In the genomic region with DNA sequence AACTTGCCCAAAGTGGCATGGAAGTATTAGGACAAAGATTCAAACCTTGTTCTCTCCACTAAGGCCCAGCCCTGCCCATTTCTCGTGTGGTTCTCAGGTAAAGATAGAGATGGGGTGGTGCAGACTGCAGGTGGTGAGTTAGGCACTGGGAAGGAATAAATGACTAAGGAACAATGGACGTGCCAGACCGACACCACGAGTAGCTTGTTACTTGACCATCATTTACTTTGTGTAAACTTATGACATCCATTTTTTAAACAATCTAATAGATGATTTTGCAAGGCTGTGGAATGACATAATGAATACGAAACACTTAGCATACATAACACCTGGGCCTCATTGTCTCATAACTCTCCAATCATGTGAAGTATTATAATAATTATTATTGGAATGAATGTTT, we compare ENCODE assay signal across 13 cellular contexts.
DNase-seq lines count a peak whose midpoint lies in the region; ATAC-seq and TF ChIP-seq lines count a peak whose summit lies in the region.
"Had no signal": no experiment of that assay in that cellular context is flagged by ENCODE, and none has a peak within 500 bp of the region (broad histone marks: within the 10 kb centered on the region; RNA-seq: fewer than 3 reads in every experiment).

No MANE protein-coding gene starts in this region.

- H2AFZ ChIP-seq in OCI-LY3 (ENCODE audit: low read depth, low read length): no peak overlapping the region
- no peak overlapping the region for H2AFZ ChIP-seq in neural progenitor cell (replicated peaks)

- H3K4me3 Mint-ChIP-seq in neural progenitor cell: no peak overlapping the region
- no peak overlapping the region for H3K4me3 Mint-ChIP-seq in activated CD4-positive, alpha-beta T cell treated with anti-CD3 and anti-CD28 coated beads, Interleukin-2, amount 10 ng/mL, durations not matched to agents 7 days and 5 days
- no peak overlapping the region for H3K4me3 Mint-ChIP-seq in T-cell
- H3K4me3 Mint-ChIP-seq: CD8-positive, alpha-beta memory T cell; HFFc6 had no signal

- no peak for ATAC-seq in T-cell (replicated peaks in 1 of 4)
- ATAC-seq in SK-N-SH treated with all-trans-retinoic acid at 6 μM for 48 hours: no peak
- ATAC-seq: A549 had no signal

- H3K9ac ChIP-seq in OCI-LY3 (ENCODE audit: low read length): no peak overlapping the region
- no peak overlapping the region for H3K9ac ChIP-seq in neural progenitor cell

- H3K9me3 Mint-ChIP-seq in neural progenitor cell: no peaks in the 10 kb centered on the region
- H3K9me3 Mint-ChIP-seq in activated CD4-positive, alpha-beta T cell treated with anti-CD3 and anti-CD28 coated beads, Interleukin-2, amount 10 ng/mL, durations not matched to agents 7 days and 5 days: no peaks in the 10 kb centered on the region
- no peaks in the 10 kb centered on the region for H3K9me3 Mint-ChIP-seq in T-cell
- H3K9me3 Mint-ChIP-seq: CD8-positive, alpha-beta memory T cell; HFFc6 had no signal

- CTCF ChIA-PET in activated CD4-positive, alpha-beta T cell treated with anti-CD3 and anti-CD28 coated beads, Interleukin-2, amount 10 ng/mL, durations not matched to agents 7 days and 5 days (lab: Charles Lee): no interaction called here
- CTCF ChIA-PET in T-cell (lab: Charles Lee): no interaction called here

- TF ChIP-seq EP300 in esophagus muscularis mucosa (IDR thresholded peaks at IDR 0.05): peak; percentile 59

- H3K36me3 Mint-ChIP-seq in neural progenitor cell (no peaks in the 10 kb centered on the region), T-cell (no peaks in the 10 kb centered on the region)
- no peaks in the 10 kb centered on the region for H3K36me3 Mint-ChIP-seq in activated CD4-positive, alpha-beta T cell treated with anti-CD3 and anti-CD28 coated beads, Interleukin-2, amount 10 ng/mL, durations not matched to agents 7 days and 5 days (ENCODE audit: low read depth)
- H3K36me3 Mint-ChIP-seq: CD8-positive, alpha-beta memory T cell had no signal

- H3K4me3 ChIP-seq in OCI-LY3 (ENCODE audit: low read length): no peak overlapping the region
- H3K4me3 ChIP-seq in esophagus muscularis mucosa: no peak overlapping the region
- H3K4me3 ChIP-seq in neural progenitor cell: no peak overlapping the region
- H3K4me3 ChIP-seq: A549 had no signal

- H4K20me1 ChIP-seq in OCI-LY3 (ENCODE audit: insufficient read depth, low read length) (no peaks in the 10 kb centered on the region), neural progenitor cell (ENCODE audit: low read depth) (peaks cover 20% of the 10 kb centered on the region)

- TF ChIP-seq CTCF in OCI-LY3 (IDR thresholded peaks at IDR 0.05; ENCODE audit: low read depth, low read length) (no peak), esophagus muscularis mucosa (IDR thresholded peaks at IDR 0.05) (no peak), neural progenitor cell (IDR thresholded peaks at IDR 0.05) (no peak)

- H3K27ac ChIP-seq in OCI-LY3 (ENCODE audit: low read length) (no peak overlapping the region), esophagus muscularis mucosa (replicated peaks in 1 of 4) (peak overlapping the region; percentile 80 to 87 (median 84)), neural progenitor cell (no peak overlapping the region), temporal lobe (ENCODE audit: low read depth, low read length) (peak overlapping the region; percentile 30)
- H3K27ac ChIP-seq: A549 had no signal

- H3K4me2 ChIP-seq in OCI-LY3 (ENCODE audit: low read length) (peak overlapping the region; percentile 49), neural progenitor cell (peak overlapping the region; percentile 62)
- H3K4me2 ChIP-seq: A549 had no signal

- intact Hi-C loops in esophagus muscularis mucosa (cut with DNase I): loop anchor here (5.0 kb wide), 1 partner anchor 137 kb away; a partner anchor contains a TSS

- H3K4me1 Mint-ChIP-seq in neural progenitor cell (peaks cover 38% of the 10 kb centered on the region), T-cell (no peaks in the 10 kb centered on the region)
- no peaks in the 10 kb centered on the region for H3K4me1 Mint-ChIP-seq in activated CD4-positive, alpha-beta T cell treated with anti-CD3 and anti-CD28 coated beads, Interleukin-2, amount 10 ng/mL, durations not matched to agents 7 days and 5 days
- H3K4me1 Mint-ChIP-seq: CD8-positive, alpha-beta memory T cell had no signal

- H3K9me3 ChIP-seq in OCI-LY3 (ENCODE audit: insufficient read depth, low read length) (no peaks in the 10 kb centered on the region), esophagus muscularis mucosa (no peaks in the 10 kb centered on the region), neural progenitor cell (ENCODE audit: low read depth) (no peaks in the 10 kb centered on the region)
- H3K9me3 ChIP-seq: A549, Caco-2 had no signal

- H3K36me3 ChIP-seq in OCI-LY3 (replicated peaks; ENCODE audit: low read depth, low read length) (no peaks in the 10 kb centered on the region), esophagus muscularis mucosa (no peaks in the 10 kb centered on the region), neural progenitor cell (no peaks in the 10 kb centered on the region)

- DNase-seq in esophagus muscularis mucosa (ENCODE audit: extremely low spot score): no peak
- DNase-seq in neural progenitor cell (ENCODE audit: low spot score): no peak
- no peak for DNase-seq in activated CD4-positive, alpha-beta T cell treated with anti-CD3 and anti-CD28 coated beads, Interleukin-2, amount 10 ng/mL, durations not matched to agents 7 days and 5 days
- no peak for DNase-seq in T-cell
- DNase-seq: Caco-2; CD8-positive, alpha-beta memory T cell; DND-41; HCEC 1CT; HFFc6 had no signal

- no peaks in the 10 kb centered on the region for H3K79me2 ChIP-seq in OCI-LY3 (ENCODE audit: low read length)
- H3K79me2 ChIP-seq in neural progenitor cell (ENCODE audit: low read depth): no peaks in the 10 kb centered on the region

- no peaks in the 10 kb centered on the region for H3K27me3 ChIP-seq in OCI-LY3 (ENCODE audit: low read depth, low read length)
- H3K27me3 ChIP-seq in esophagus muscularis mucosa: no peaks in the 10 kb centered on the region
- H3K27me3 ChIP-seq in neural progenitor cell: peaks cover 42% of the 10 kb centered on the region

- peaks cover 28% of the 10 kb centered on the region for H3F3A ChIP-seq in neural progenitor cell (ENCODE audit: low read depth)

- POLR2A ChIA-PET in activated CD4-positive, alpha-beta T cell treated with anti-CD3 and anti-CD28 coated beads, Interleukin-2, amount 10 ng/mL, durations not matched to agents 7 days and 5 days (lab: Charles Lee): no interaction called here
- POLR2A ChIA-PET in T-cell (lab: Charles Lee): no interaction called here

- H3K27ac Mint-ChIP-seq in neural progenitor cell (peak overlapping the region; percentile 23), T-cell (no peak overlapping the region)
- H3K27ac Mint-ChIP-seq in activated CD4-positive, alpha-beta T cell treated with anti-CD3 and anti-CD28 coated beads, Interleukin-2, amount 10 ng/mL, durations not matched to agents 7 days and 5 days: no peak overlapping the region
- H3K27ac Mint-ChIP-seq: CD8-positive, alpha-beta memory T cell; HFFc6 had no signal

- peaks cover 4% of the 10 kb centered on the region for H3K27me3 Mint-ChIP-seq in neural progenitor cell (ENCODE audit: insufficient read depth, low read depth)
- H3K27me3 Mint-ChIP-seq in activated CD4-positive, alpha-beta T cell treated with anti-CD3 and anti-CD28 coated beads, Interleukin-2, amount 10 ng/mL, durations not matched to agents 7 days and 5 days: peaks cover 20% of the 10 kb centered on the region
- H3K27me3 Mint-ChIP-seq in T-cell: peaks cover 21 to 39% of the 10 kb centered on the region in 2 donors

- WGBS in esophagus muscularis mucosa: 50% methylated on average over 5 of the region's 5 CpGs

- H3K4me1 ChIP-seq in OCI-LY3 (ENCODE audit: low read length) (peaks cover 38% of the 10 kb centered on the region), esophagus muscularis mucosa (peaks cover 23 to 62% (median 52%) of the 10 kb centered on the region in 4 donors), neural progenitor cell (peaks cover 53% of the 10 kb centered on the region)
- H3K4me1 ChIP-seq: Caco-2 had no signal

- no peak for TF ChIP-seq POLR2A in esophagus muscularis mucosa (IDR thresholded peaks at IDR 0.05; ENCODE audit: low read depth)

TF ChIP-seq in SK-N-SH treated with all-trans-retinoic acid at 6 μM for 48 hours, 23 proteins besides CTCF, POLR2A, EP300 and RAD21:
- no peak for TF ChIP-seq SNAI2 (CRISPR knock-in tag; IDR thresholded peaks at IDR 0.05)
- TF ChIP-seq, protein P1, sequence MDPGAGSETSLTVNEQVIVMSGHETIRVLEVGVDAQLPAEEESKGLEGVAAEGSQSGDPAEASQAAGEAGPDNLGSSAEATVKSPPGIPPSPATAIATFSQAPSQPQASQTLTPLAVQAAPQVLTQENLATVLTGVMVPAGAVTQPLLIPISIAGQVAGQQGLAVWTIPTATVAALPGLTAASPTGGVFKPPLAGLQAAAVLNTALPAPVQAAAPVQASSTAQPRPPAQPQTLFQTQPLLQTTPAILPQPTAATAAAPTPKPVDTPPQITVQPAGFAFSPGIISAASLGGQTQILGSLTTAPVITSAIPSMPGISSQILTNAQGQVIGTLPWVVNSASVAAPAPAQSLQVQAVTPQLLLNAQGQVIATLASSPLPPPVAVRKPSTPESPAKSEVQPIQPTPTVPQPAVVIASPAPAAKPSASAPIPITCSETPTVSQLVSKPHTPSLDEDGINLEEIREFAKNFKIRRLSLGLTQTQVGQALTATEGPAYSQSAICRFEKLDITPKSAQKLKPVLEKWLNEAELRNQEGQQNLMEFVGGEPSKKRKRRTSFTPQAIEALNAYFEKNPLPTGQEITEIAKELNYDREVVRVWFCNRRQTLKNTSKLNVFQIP (CRISPR knock-in tag; IDR thresholded peaks at IDR 0.05; ENCODE audit: borderline replicate concordance, low read depth): no peak
- TF ChIP-seq, protein P2, sequence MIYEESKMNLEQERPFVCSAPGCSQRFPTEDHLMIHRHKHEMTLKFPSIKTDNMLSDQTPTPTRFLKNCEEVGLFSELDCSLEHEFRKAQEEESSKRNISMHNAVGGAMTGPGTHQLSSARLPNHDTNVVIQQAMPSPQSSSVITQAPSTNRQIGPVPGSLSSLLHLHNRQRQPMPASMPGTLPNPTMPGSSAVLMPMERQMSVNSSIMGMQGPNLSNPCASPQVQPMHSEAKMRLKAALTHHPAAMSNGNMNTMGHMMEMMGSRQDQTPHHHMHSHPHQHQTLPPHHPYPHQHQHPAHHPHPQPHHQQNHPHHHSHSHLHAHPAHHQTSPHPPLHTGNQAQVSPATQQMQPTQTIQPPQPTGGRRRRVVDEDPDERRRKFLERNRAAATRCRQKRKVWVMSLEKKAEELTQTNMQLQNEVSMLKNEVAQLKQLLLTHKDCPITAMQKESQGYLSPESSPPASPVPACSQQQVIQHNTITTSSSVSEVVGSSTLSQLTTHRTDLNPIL (CRISPR knock-in tag; IDR thresholded peaks at IDR 0.05; ENCODE audit: low read depth): no peak

Comparison
In these comparisons a context has a peak if more than half of its experiments do, and no peak if none do; other contexts are left out.
1. H3K27ac ChIP-seq: peak in esophagus muscularis mucosa (4 of 4) and temporal lobe (single experiment); none in OCI-LY3 (single experiment) and neural progenitor cell (single experiment).